Comparison of ENCODE assay signal across 16 cellular contexts in the genomic region with DNA sequence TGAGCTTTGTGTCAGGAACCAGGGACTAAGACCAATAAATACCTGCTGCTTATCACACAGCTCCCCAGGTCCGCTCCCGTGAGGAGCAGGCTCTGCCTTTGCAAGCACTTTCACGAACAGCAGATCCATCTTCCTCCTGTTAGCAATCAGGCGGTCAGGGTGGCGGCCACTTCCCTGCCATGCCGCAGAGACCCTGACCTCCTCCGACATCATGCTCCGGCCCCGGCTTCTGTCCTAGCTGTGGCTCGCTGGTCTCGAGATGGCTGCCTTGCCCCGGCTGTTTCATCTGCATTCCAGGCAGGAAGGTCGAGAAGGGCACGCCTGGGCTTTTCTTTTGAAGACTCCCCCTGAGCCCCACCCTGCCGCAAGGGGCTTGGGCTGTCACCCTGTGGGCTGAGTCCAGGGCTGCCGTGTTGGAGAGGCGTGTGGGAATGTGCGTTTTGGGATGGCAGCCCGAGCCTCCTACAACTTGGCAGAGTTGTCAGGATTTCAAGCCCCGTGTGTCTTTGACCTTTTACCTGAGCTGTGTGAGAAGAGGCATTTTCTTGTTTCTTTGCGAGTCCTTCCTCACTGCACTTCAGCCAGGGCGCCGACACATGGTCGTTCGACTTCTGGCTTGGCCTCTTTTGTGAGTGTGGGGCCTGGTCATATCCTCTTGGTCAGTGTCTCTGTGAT. TPM values are rescaled to one million over a fixed set of nuclear protein-coding genes. Genes with fewer than 3 reads are reported as not detected.
DNase-seq lines count a peak whose midpoint lies in the region; ATAC-seq and TF ChIP-seq lines count a peak whose summit lies in the region.
"Had no signal": no experiment of that assay in that cellular context is flagged by ENCODE, and none has a peak within 500 bp of the region (broad histone marks: within the 10 kb centered on the region; RNA-seq: fewer than 3 reads in every experiment).

No MANE protein-coding gene starts in this region.

- TF ChIP-seq EP300 in gastroesophageal sphincter (IDR thresholded peaks at IDR 0.05): no peak

- TF ChIP-seq CTCF in WERI-Rb-1 (IDR thresholded peaks at IDR 0.05; ENCODE audit: low read depth, low read length): no peak
- TF ChIP-seq CTCF in hepatocyte (IDR thresholded peaks at IDR 0.05; ENCODE audit: poor library complexity): no peak
- no peak for TF ChIP-seq CTCF in psoas muscle (IDR thresholded peaks at IDR 0.05)
- TF ChIP-seq CTCF in spleen (IDR thresholded peaks at IDR 0.05 in 8 of 11, conservative IDR thresholded peaks at IDR 0.05 in 3 of 11): no peak
- TF ChIP-seq CTCF in gastroesophageal sphincter (IDR thresholded peaks at IDR 0.05): no peak

- peaks cover 50% of the 10 kb centered on the region for H3K4me1 ChIP-seq in HUES6 (ENCODE audit: control insufficient read depth, insufficient read depth, low read length)
- H3K4me1 ChIP-seq in hepatocyte (ENCODE audit: insufficient read depth): peaks cover 49% of the 10 kb centered on the region
- peaks cover 84% of the 10 kb centered on the region for H3K4me1 ChIP-seq in psoas muscle
- H3K4me1 ChIP-seq in spleen: peaks cover 11 to 91% (median 50%) of the 10 kb centered on the region in 6 donors
- peaks cover 0 to 65% (median 3%) of the 10 kb centered on the region in 3 donors for H3K4me1 ChIP-seq in gastroesophageal sphincter

- no peak overlapping the region for H2AFZ ChIP-seq in hepatocyte

- intact Hi-C loops in psoas muscle (cut with DNase I): loop anchor here in 1 of 2 donors (5.0 kb wide), 1 partner anchor 112 kb away; no protein-coding TSS in a partner anchor
- intact Hi-C loops in spleen (cut with DNase I; ENCODE audit: low total_unique reads): no loop called here

- H3K4me3 ChIP-seq in HUES6 (ENCODE audit: low read depth, low read length) (no peak overlapping the region), WERI-Rb-1 (ENCODE audit: low read depth, low read length) (no peak overlapping the region), hepatocyte (no peak overlapping the region), psoas muscle (no peak overlapping the region), spleen (no peak overlapping the region), gastroesophageal sphincter (no peak overlapping the region)
- H3K4me3 ChIP-seq: left lung had no signal

- H3K9me3 ChIP-seq in HUES6 (ENCODE audit: control insufficient read depth, insufficient read depth, low read depth, low read length) (no peaks in the 10 kb centered on the region), WERI-Rb-1 (ENCODE audit: severe bottlenecking) (no peaks in the 10 kb centered on the region), hepatocyte (ENCODE audit: low read depth) (no peaks in the 10 kb centered on the region), psoas muscle (no peaks in the 10 kb centered on the region), spleen (no peaks in the 10 kb centered on the region), gastroesophageal sphincter (no peaks in the 10 kb centered on the region)
- H3K9me3 ChIP-seq: left lung had no signal

- H3K36me3 ChIP-seq in HUES6 (ENCODE audit: control insufficient read depth, insufficient read depth, low read length) (no peaks in the 10 kb centered on the region), WERI-Rb-1 (peaks cover 17% of the 10 kb centered on the region; the same call in 1 of the 2 replicates), hepatocyte (replicated peaks; ENCODE audit: insufficient read depth, low read depth) (no peaks in the 10 kb centered on the region), psoas muscle (ENCODE audit: insufficient read depth in 1 of 2, low read depth in 1 of 2) (no peaks in the 10 kb centered on the region), spleen (peaks cover 0 to 45% (median 16%) of the 10 kb centered on the region in 6 donors), gastroesophageal sphincter (peaks cover 0 to 36% of the 10 kb centered on the region in 2 donors)

- no peaks in the 10 kb centered on the region for H3K9me2 ChIP-seq in hepatocyte (replicated peaks; ENCODE audit: insufficient read depth)

- ATAC-seq in psoas muscle: no peak
- ATAC-seq in gastroesophageal sphincter: no peak
- ATAC-seq: stimulated activated effector memory CD8-positive, alpha-beta T cell treated with anti-CD3 and anti-CD28 coated beads, Interleukin-12 subunit alpha, Interleukin-12 subunit beta, amount 100 ng/mL, for 72 hours had no signal

- peak overlapping the region; percentile 66 for H3K4me2 ChIP-seq in hepatocyte

- H3K27me3 ChIP-seq in HUES6 (ENCODE audit: control insufficient read depth, insufficient read depth, low read length) (peaks cover 5% of the 10 kb centered on the region; the same call in 1 of the 2 replicates), WERI-Rb-1 (ENCODE audit: insufficient read depth, low read depth, severe bottlenecking) (no peaks in the 10 kb centered on the region), hepatocyte (no peaks in the 10 kb centered on the region), psoas muscle (ENCODE audit: insufficient read depth in 3 of 3, low read length in 2 of 3) (no peaks in the 10 kb centered on the region), spleen (replicated peaks in 1 of 7) (no peaks in the 10 kb centered on the region), gastroesophageal sphincter (no peaks in the 10 kb centered on the region)
- H3K27me3 ChIP-seq: left lung had no signal

- peaks cover 34% of the 10 kb centered on the region for H4K20me1 ChIP-seq in hepatocyte (ENCODE audit: insufficient read depth, poor library complexity, severe bottlenecking)

- DNase-seq in WERI-Rb-1: no peak
- DNase-seq in hepatocyte (ENCODE audit: low spot score): peak; percentile 49
- DNase-seq in psoas muscle: peak in 1 of 2 donors; percentile 56
- DNase-seq in spleen: no peak
- DNase-seq in NCI-H2107 (lab: John Stamatoyannopoulos, UW): no peak
- DNase-seq: activated CD4-positive, alpha-beta memory T cell treated with anti-CD3 and anti-CD28 coated beads for 36 hours; amniotic stem cell; foreskin fibroblast; NCI-H1092; NCI-H82; SW 1271; trophoblast cell had no signal

- H3K79me2 ChIP-seq in hepatocyte: peaks cover 82% of the 10 kb centered on the region

- H3K27ac ChIP-seq in HUES6 (ENCODE audit: low read depth, low read length) (no peak overlapping the region), WERI-Rb-1 (peak overlapping the region; percentile 21; the same call in 1 of the 2 replicates), hepatocyte (peak overlapping the region; percentile 95), psoas muscle (peak overlapping the region; percentile 73), spleen (peak overlapping the region in 2 of 8 donors; percentile 11 to 27), gastroesophageal sphincter (no peak overlapping the region)
- H3K27ac ChIP-seq: left lung had no signal

- H3K9ac ChIP-seq in HUES6 (ENCODE audit: low read length): peak overlapping the region; percentile 44

- 78% methylated on average over 25 of the region's 25 CpGs for WGBS in hepatocyte (ENCODE audit: low lambda C conversion rate, missing lambda C conversion rate)
- 71 to 74% (median 72%) methylated on average over 25 of the region's 25 CpGs for WGBS in psoas muscle, 3 donors
- 81 to 91% (median 85%) methylated on average over 19 to 25 of the region's 25 CpGs for WGBS in spleen, 5 donors
- 66 to 87% methylated on average over 7 to 12 of the region's 25 CpGs for WGBS in gastroesophageal sphincter (ENCODE audit: low coverage in 1 of 2), 2 donors

- TF ChIP-seq POLR2A in spleen (IDR thresholded peaks at IDR 0.05): no peak
- TF ChIP-seq POLR2A in gastroesophageal sphincter (IDR thresholded peaks at IDR 0.05): no peak

RNA-seq across cellular contexts. Expression of gene AGPAT3, which starts 59.5 kb away (rescaled TPM):
- total RNA-seq in hepatocyte (51.2 and 63.9 TPM in 2 replicates), psoas muscle (100 to 1,000 TPM in 1 of 4 donors, 10 to 100 TPM in 3; 47.9 to 117 (median 64.4) TPM), spleen (10 to 100 TPM; 50.8 to 92.0 (median 64.5) TPM), gastroesophageal sphincter (10 to 100 TPM; 27.1 to 46.9 (median 32.2) TPM)
- polyA plus RNA-seq in hepatocyte (31.7 and 41.0 TPM in 2 replicates), psoas muscle (10 to 100 TPM; 28.4 to 70.0 (median 35.7) TPM), spleen (10 to 100 TPM in 1 of 3 donors, 1 to 10 TPM in 2; 6.9 to 20.7 (median 8.3) TPM)

Comparison
In these comparisons a context has a peak if more than half of its experiments do, and no peak if none do; other contexts are left out.
1. H3K27ac ChIP-seq: peak in WERI-Rb-1 (single experiment), hepatocyte (single experiment) and psoas muscle (single experiment); none in HUES6 (single experiment) and gastroesophageal sphincter (0 of 4).